Comparison of ENCODE assay signal across 25 cellular contexts in the genomic region with DNA sequence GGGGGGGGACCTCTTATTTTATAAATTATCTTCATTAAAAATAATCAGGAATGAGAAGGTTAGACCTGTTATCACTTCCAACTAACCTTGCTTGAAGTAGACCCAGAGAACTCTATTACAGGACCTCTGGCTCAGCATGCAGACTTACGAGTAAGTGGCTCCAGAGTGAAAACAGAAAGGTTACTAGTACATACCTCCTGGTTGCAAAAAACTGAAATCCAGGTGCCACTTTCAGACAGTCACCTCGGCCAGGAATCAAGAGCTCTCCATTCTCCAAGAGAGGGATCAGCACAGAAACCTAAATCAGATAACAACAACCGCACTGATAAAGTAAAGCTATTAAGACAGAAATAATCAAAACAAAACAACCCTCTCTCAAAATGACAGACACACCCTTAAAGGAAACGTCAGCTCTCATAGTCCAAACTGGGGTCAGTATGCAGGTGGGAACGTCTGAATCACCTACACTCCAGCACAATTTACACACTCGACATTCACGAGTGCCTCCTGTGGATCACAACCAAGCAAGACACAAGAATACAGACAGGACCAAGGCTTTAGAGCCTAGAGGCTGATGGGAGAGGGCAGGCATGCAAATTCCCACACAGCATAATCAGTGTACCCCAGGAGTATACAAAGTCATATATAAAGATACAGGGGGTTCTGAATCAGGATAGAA. TPM values are rescaled to one million over a fixed set of nuclear protein-coding genes. Genes with fewer than 3 reads are reported as not detected.
A peak's percentile ranks its signal among the peaks of the same experiment; 100 is the strongest.
DNase-seq lines count a peak whose midpoint lies in the region; ATAC-seq and TF ChIP-seq lines count a peak whose summit lies in the region.
"Had no signal": no experiment of that assay in that cellular context is flagged by ENCODE, and none has a peak within 500 bp of the region (broad histone marks: within the 10 kb centered on the region; RNA-seq: fewer than 3 reads in every experiment).

No MANE protein-coding gene starts in this region.

- no peak overlapping the region for H3K4me2 ChIP-seq in GM23338
- H3K4me2 ChIP-seq: PC-9 had no signal

- H3K27me3 ChIP-seq in GM23338 (ENCODE audit: insufficient read depth): no peaks in the 10 kb centered on the region
- no peaks in the 10 kb centered on the region for H3K27me3 ChIP-seq in lower lobe of right lung (ENCODE audit: low read depth)
- H3K27me3 ChIP-seq in upper lobe of right lung: no peaks in the 10 kb centered on the region
- H3K27me3 ChIP-seq in esophagus squamous epithelium: no peaks in the 10 kb centered on the region
- H3K27me3 ChIP-seq in tibial nerve: no peaks in the 10 kb centered on the region
- H3K27me3 ChIP-seq: MG63, SJCRH30 had no signal

- POLR2A ChIA-PET in WTC11 (lab: Charles Lee): no interaction called here

- H3K27me3 Mint-ChIP-seq in GM23338 (ENCODE audit: insufficient read depth, low read depth, poor library complexity): peaks cover 2% of the 10 kb centered on the region
- H3K27me3 Mint-ChIP-seq in WTC11 (ENCODE audit: low read depth): no peaks in the 10 kb centered on the region

- H3K27ac ChIP-seq in GM23338 (ENCODE audit: low read depth) (peak overlapping the region; percentile 52; the same call in 1 of the 2 replicates), lower lobe of right lung (no peak overlapping the region), upper lobe of right lung (no peak overlapping the region), esophagus squamous epithelium (no peak overlapping the region), tibial nerve (no peak overlapping the region)
- H3K27ac ChIP-seq: C4-2B, GM23248, PC-9, SJCRH30 had no signal

- H3K27ac Mint-ChIP-seq in GM23338 (no peak overlapping the region), WTC11 (0 out of 2 replicates have a peak overlapping the region, but pooled peaks have one; percentile 75)
- H3K27ac Mint-ChIP-seq: CD8-positive, alpha-beta T cell; HFFc6 had no signal

- H3K36me3 ChIP-seq in GM23338 (ENCODE audit: insufficient read depth): peaks cover 93% of the 10 kb centered on the region
- H3K36me3 ChIP-seq in lower lobe of right lung: peaks cover 96% of the 10 kb centered on the region
- H3K36me3 ChIP-seq in upper lobe of right lung: peaks cover 78% of the 10 kb centered on the region
- peaks cover 0 to 100% (median 30%) of the 10 kb centered on the region in 3 donors for H3K36me3 ChIP-seq in esophagus squamous epithelium
- peaks cover 3 to 97% (median 7%) of the 10 kb centered on the region in 3 donors for H3K36me3 ChIP-seq in tibial nerve

- H3K9me3 ChIP-seq in lower lobe of right lung (no peaks in the 10 kb centered on the region), upper lobe of right lung (no peaks in the 10 kb centered on the region), esophagus squamous epithelium (peaks cover 0 to 5% (median 0%) of the 10 kb centered on the region in 3 donors), tibial nerve (peaks cover 0 to 6% (median 0%) of the 10 kb centered on the region in 4 donors)
- H3K9me3 ChIP-seq: HAP-1, MG63, SJCRH30 had no signal

- TF ChIP-seq EP300 in tibial nerve (IDR thresholded peaks at IDR 0.05): no peak

- peaks cover 57% of the 10 kb centered on the region for H3K79me2 ChIP-seq in GM23338 (replicated peaks; ENCODE audit: insufficient read depth)

- TF ChIP-seq POLR2A in esophagus squamous epithelium (IDR thresholded peaks at IDR 0.05) (no peak), tibial nerve (IDR thresholded peaks at IDR 0.05) (no peak)

- H3F3A ChIP-seq in GM23338 (replicated peaks; ENCODE audit: low read depth): peaks cover 6% of the 10 kb centered on the region; the same call in 1 of the 2 replicates

- CTCF ChIA-PET in WTC11 (lab: Charles Lee): no interaction called here

- H3K36me3 Mint-ChIP-seq in GM23338 (ENCODE audit: low read depth) (peaks cover 89% of the 10 kb centered on the region), WTC11 (peaks cover 76% of the 10 kb centered on the region)

- H3K4me1 Mint-ChIP-seq in GM23338 (no peaks in the 10 kb centered on the region), WTC11 (no peaks in the 10 kb centered on the region)

- no peaks in the 10 kb centered on the region for H3K4me1 ChIP-seq in GM23338 (ENCODE audit: insufficient read depth)
- no peaks in the 10 kb centered on the region for H3K4me1 ChIP-seq in lower lobe of right lung
- H3K4me1 ChIP-seq in upper lobe of right lung: no peaks in the 10 kb centered on the region
- no peaks in the 10 kb centered on the region for H3K4me1 ChIP-seq in esophagus squamous epithelium
- H3K4me1 ChIP-seq in tibial nerve: no peaks in the 10 kb centered on the region
- H3K4me1 ChIP-seq: HAP-1 had no signal

- 80% methylated on average over 7 of the region's 7 CpGs for WGBS in esophagus squamous epithelium, 2 donors
- WGBS in tibial nerve, 2 donors: 84 to 90% methylated on average over 7 of the region's 7 CpGs

- TF ChIP-seq CTCF in GM23338 (conservative IDR thresholded peaks at IDR 0.05; ENCODE audit: low read depth in 2 of 2) (no peak), WTC11 (IDR thresholded peaks at IDR 0.05) (no peak), lower lobe of right lung (IDR thresholded peaks at IDR 0.05) (no peak), upper lobe of right lung (IDR thresholded peaks at IDR 0.05) (no peak), esophagus squamous epithelium (IDR thresholded peaks at IDR 0.05) (no peak), tibial nerve (IDR thresholded peaks at IDR 0.05) (no peak)

- no peaks in the 10 kb centered on the region for H3K9me2 ChIP-seq in GM23338 (ENCODE audit: insufficient read depth)

- peaks cover 31% of the 10 kb centered on the region for H4K20me1 ChIP-seq in GM23338 (replicated peaks; ENCODE audit: insufficient read depth)

- no peak for DNase-seq in GM23338 (ENCODE audit: low spot score)
- no peak for DNase-seq in WTC11 (ENCODE audit: low spot score)
- no peak for DNase-seq in lower lobe of right lung
- no peak for DNase-seq in upper lobe of right lung
- DNase-seq in esophagus squamous epithelium (lab: John Stamatoyannopoulos, UW): no peak
- no peak for DNase-seq in NCI-H2029 (lab: John Stamatoyannopoulos, UW)
- DNase-seq in tibial nerve (ENCODE audit: low spot score in 2 of 2): no peak
- DNase-seq: Caco-2; CD8-positive, alpha-beta T cell; GM23248; HFFc6; KBM-7; MG63; NCI-H1105 treated with DMSO at 0.1 percent for 48 hours; NCI-H146; NCI-H1930; NCI-H446 treated with DMSO at 0.1 percent for 48 hours; NCI-H526; NCI-H82; PC-9; SJCRH30 had no signal

- intact Hi-C loops in lower lobe of right lung (cut with DNase I) (no loop called here), upper lobe of right lung (cut with DNase I) (no loop called here), esophagus squamous epithelium (cut with DNase I) (loop anchor here (10.0 kb wide), 1 partner anchor 113 kb away; no protein-coding TSS in a partner anchor)

- ATAC-seq in GM23338 (no peak), WTC11 (no peak), lower lobe of right lung (peak; percentile 89 to 95), upper lobe of right lung (peak; percentile 89)
- ATAC-seq: CD8-positive, alpha-beta T cell; Right ventricle myocardium inferior; SK-N-SH treated with all-trans-retinoic acid at 6 μM for 48 hours had no signal

- H3K9me3 Mint-ChIP-seq in GM23338: peaks cover 4% of the 10 kb centered on the region; the same call in 1 of the 3 replicates
- H3K9me3 Mint-ChIP-seq in WTC11: peaks cover 9% of the 10 kb centered on the region
- H3K9me3 Mint-ChIP-seq: CD8-positive, alpha-beta T cell; HFFc6 had no signal

- H3K4me3 ChIP-seq in GM23338 (no peak overlapping the region), lower lobe of right lung (no peak overlapping the region), upper lobe of right lung (no peak overlapping the region), esophagus squamous epithelium (no peak overlapping the region), tibial nerve (no peak overlapping the region)
- H3K4me3 ChIP-seq: GM23248, HAP-1, MG63, PC-9, SJCRH30 had no signal

- no peak overlapping the region for H3K4me3 Mint-ChIP-seq in GM23338
- no peak overlapping the region for H3K4me3 Mint-ChIP-seq in WTC11
- H3K4me3 Mint-ChIP-seq: CD8-positive, alpha-beta T cell; HFFc6 had no signal

- no peak overlapping the region for H2AFZ ChIP-seq in GM23338
- H2AFZ ChIP-seq: GM23248, PC-9 had no signal

TF ChIP-seq in GM23338, 12 proteins besides CTCF, POLR2A, EP300 and RAD21 (continues in another document):
- TF ChIP-seq STAT1 (IDR thresholded peaks at IDR 0.05; ENCODE audit: unreplicated experiment): no peak

RNA-seq across cellular contexts. Expression of a gene that starts 31.8 kb away (rescaled TPM):
- 199 and 217 TPM in 2 replicates for total RNA-seq in GM23338 (2014; rRNA removed; shearing (Covaris generic))
- 165 and 187 TPM in 2 replicates for polyA plus RNA-seq in GM23338 (2016; fragmentation: Nextera tagmentation; extraction: Ambion mirVana)
- total RNA-seq in WTC11 (2021) (146 to 195 TPM (median 146 TPM) in 3 replicates), lower lobe of right lung (29.6 TPM), upper lobe of right lung (35.1 TPM), esophagus squamous epithelium (10 to 100 TPM; 13.1 to 44.6 (median 20.8) TPM), tibial nerve (10 to 100 TPM; 29.4 to 46.2 (median 39.8) TPM)

RNA-seq across cellular contexts. Expression of a gene that starts 41.9 kb away (rescaled TPM):
- 22.8 and 31.3 TPM in 2 replicates for total RNA-seq in GM23338 (2014; rRNA removed; shearing (Covaris generic))
- polyA plus RNA-seq in GM23338 (2016; fragmentation: Nextera tagmentation; extraction: Ambion mirVana): 51.7 and 75.5 TPM in 2 replicates
- total RNA-seq in WTC11 (2021) (24.2 to 27.9 TPM (median 25.0 TPM) in 3 replicates), lower lobe of right lung (18.3 TPM), upper lobe of right lung (16.5 TPM), esophagus squamous epithelium (10 to 100 TPM in 3 of 4 donors, 1 to 10 TPM in 1; 6.0 to 17.2 (median 11.3) TPM), tibial nerve (10 to 100 TPM; 17.4 to 21.4 (median 18.9) TPM)

Comparison
In these comparisons a context has a peak if more than half of its experiments do, and no peak if none do; other contexts are left out.
1. ATAC-seq: peak in lower lobe of right lung (2 of 2) and upper lobe of right lung (single experiment); none in GM23338 (single experiment) and WTC11 (single experiment).